In the genomic region with DNA sequence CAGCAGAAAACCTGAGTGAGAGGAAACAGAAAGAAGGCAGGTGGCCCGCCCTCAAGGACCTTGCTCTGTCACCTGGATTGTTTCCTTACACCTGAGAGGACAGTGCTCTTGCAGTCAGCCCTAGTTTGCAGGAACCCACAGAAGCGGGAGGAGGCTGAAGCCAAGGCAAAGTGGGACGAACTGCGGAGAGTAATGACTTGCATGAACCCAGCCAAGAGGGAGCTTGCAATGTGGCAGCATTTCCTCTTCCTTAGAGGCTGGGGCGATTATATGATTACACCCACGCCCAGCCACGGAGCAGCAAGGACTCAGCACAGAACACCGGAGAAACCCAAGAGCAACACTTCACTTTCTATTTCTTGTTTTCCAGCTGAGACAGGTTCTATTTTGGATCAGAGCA, we compare ENCODE assay signal across 1 cellular context.
TF ChIP-seq lines count a peak whose summit lies in the region.

No MANE protein-coding gene starts in this region.

TF ChIP-seq in IMR-90, 13 proteins besides CTCF, POLR2A, EP300 and RAD21 (continued from another document):
- TF ChIP-seq RFX5 (IDR thresholded peaks at IDR 0.05; ENCODE audit: low read depth, low read length) (no peak), SMC3 (IDR thresholded peaks at IDR 0.05; ENCODE audit: low read depth, low read length) (no peak), MAFK (IDR thresholded peaks at IDR 0.05; ENCODE audit: low read depth, low read length) (no peak), MXI1 (IDR thresholded peaks at IDR 0.05; ENCODE audit: borderline replicate concordance, low read depth, low read length) (no peak), BHLHE40 (IDR thresholded peaks at IDR 0.05; ENCODE audit: low read depth, low read length) (no peak)
TF ChIP-seq in IMR-90: peak in this region for 0.
